ENCODE assay signal across 1 cellular context in the genomic region with DNA sequence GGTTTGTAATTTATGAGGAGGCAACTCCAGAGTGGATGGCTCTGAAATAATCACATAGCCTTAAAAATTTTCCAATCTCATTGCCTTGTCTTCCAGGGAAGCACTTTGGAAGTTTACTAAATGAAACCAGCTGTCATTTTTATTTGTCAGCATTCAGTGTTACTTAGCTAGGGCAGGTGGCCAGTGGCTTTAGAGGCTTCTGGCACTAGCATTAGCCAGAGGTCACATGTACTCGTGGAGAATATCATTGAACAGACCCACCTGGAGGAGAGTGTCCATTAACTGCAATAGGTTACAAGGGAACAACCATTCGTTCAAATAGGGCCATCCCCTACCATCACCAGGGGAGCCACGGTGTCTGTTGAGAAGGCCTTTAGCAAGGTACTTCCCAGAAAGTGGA.
TF ChIP-seq lines count a peak whose summit lies in the region.

No MANE protein-coding gene starts in this region.

TF ChIP-seq in H1, 55 proteins besides CTCF, POLR2A, EP300 and RAD21 (continued from another document):
- TF ChIP-seq POLR2AphosphoS5 (IDR thresholded peaks at IDR 0.05; ENCODE audit: low read depth, low read length) (no peak), TBP (IDR thresholded peaks at IDR 0.05; ENCODE audit: low read depth, low read length) (no peak)
